ENCODE assay signal across 29 cellular contexts in genomic region chr1:55793856-55794255, GRCh38.
"Had no signal": no experiment of that assay in that cellular context is flagged by ENCODE, and none has a peak within 500 bp of the region (broad histone marks: within the 10 kb centered on the region; RNA-seq: fewer than 3 reads in every experiment).

No MANE protein-coding gene starts in this region.

- H3K27me3 Mint-ChIP-seq: dendritic cell treated with granulocyte-macrophage colony-stimulating factor and Interleukin-4, amounts not matched to agents 40 ng/mL and 50 ng/mL, for 4 days; effector memory CD8-positive, alpha-beta T cell had no signal

- H3K4me1 ChIP-seq: colonic mucosa, esophagus muscularis mucosa, esophagus squamous epithelium, foreskin keratinocyte, gastrocnemius medialis, gastroesophageal sphincter, heart left ventricle, heart right ventricle had no signal

- H3K9me3 Mint-ChIP-seq: effector memory CD8-positive, alpha-beta T cell had no signal

- H3K9me3 ChIP-seq: colonic mucosa, esophagus muscularis mucosa, esophagus squamous epithelium, gastrocnemius medialis, gastroesophageal sphincter had no signal

- H3K27ac ChIP-seq: colonic mucosa, coronary artery, dorsolateral prefrontal cortex, epithelial cell of prostate, esophagus muscularis mucosa, esophagus squamous epithelium, foreskin keratinocyte, gastrocnemius medialis, gastroesophageal sphincter, heart left ventricle, heart right ventricle had no signal

- H3K4me3 Mint-ChIP-seq: dendritic cell treated with granulocyte-macrophage colony-stimulating factor and Interleukin-4, amounts not matched to agents 40 ng/mL and 50 ng/mL, for 4 days; effector memory CD8-positive, alpha-beta T cell; endodermal cell had no signal

- ATAC-seq: effector memory CD8-positive, alpha-beta T cell; esophagus mucosa; foreskin keratinocyte; gastrocnemius medialis; gastroesophageal sphincter; heart left ventricle had no signal

- DNase-seq: colonic mucosa; cortex of kidney; dermis blood vessel endothelial cell; dorsolateral prefrontal cortex; effector CD4-positive, alpha-beta T cell; effector CD8-positive, alpha-beta T cell; effector memory CD4-positive, alpha-beta T cell; effector memory CD8-positive, alpha-beta T cell; endodermal cell; erythroblast; esophagus squamous epithelium; foreskin fibroblast; foreskin keratinocyte; foreskin melanocyte; gastrocnemius medialis; glutamatergic neuron; head of caudate nucleus; heart right ventricle had no signal

- H3K27me3 ChIP-seq: colonic mucosa, esophagus muscularis mucosa, foreskin keratinocyte, gastrocnemius medialis, gastroesophageal sphincter, heart left ventricle, heart right ventricle had no signal

- H3K36me3 ChIP-seq: colonic mucosa, esophagus muscularis mucosa, esophagus squamous epithelium, gastrocnemius medialis, gastroesophageal sphincter, heart left ventricle, heart right ventricle had no signal

- FAIRE-seq: colon, endometrium, endothelial cell of umbilical vein, frontal cortex had no signal

- H3K4me3 ChIP-seq: colonic mucosa, coronary artery, dorsolateral prefrontal cortex, esophagus muscularis mucosa, esophagus squamous epithelium, gastrocnemius medialis, gastroesophageal sphincter, heart left ventricle, heart right ventricle had no signal

- H3K27ac Mint-ChIP-seq: dendritic cell treated with granulocyte-macrophage colony-stimulating factor and Interleukin-4, amounts not matched to agents 40 ng/mL and 50 ng/mL, for 4 days; effector memory CD8-positive, alpha-beta T cell; endodermal cell had no signal
